ENCODE assay signal across 15 cellular contexts in genomic region chr16:676565-677297, GRCh38. TPM values are rescaled to one million over a fixed set of nuclear protein-coding genes. Genes with fewer than 3 reads are reported as not detected.
DNase-seq lines count a peak whose midpoint lies in the region; TF ChIP-seq lines count a peak whose summit lies in the region.
"Had no signal": no experiment of that assay in that cellular context is flagged by ENCODE, and none has a peak within 500 bp of the region (broad histone marks: within the 10 kb centered on the region; RNA-seq: fewer than 3 reads in every experiment).

No MANE protein-coding gene starts in this region.

- DNase-seq in activated CD4-positive, alpha-beta memory T cell treated with anti-CD3 and anti-CD28 coated beads, Interleukin-2, amount 10 ng/mL, durations not matched to agents 7 days and 5 days: peak; percentile 45
- DNase-seq in activated CD4-positive, alpha-beta memory T cell treated with anti-CD3 and anti-CD28 coated beads for 36 hours: no peak
- DNase-seq in NCI-H2196 treated with DMSO at 0.1 percent for 48 hours (lab: John Stamatoyannopoulos, UW; ENCODE audit: unreplicated experiment) (peak; percentile 80), transverse colon (peak; percentile 93), KG1 (lab: John Stamatoyannopoulos, UW) (no peak), NCI-H2227 treated with DMSO at 0.1 percent for 48 hours (lab: John Stamatoyannopoulos, UW) (no peak), RPMI8226 (no peak)
- DNase-seq in effector memory CD4-positive, alpha-beta T cell: peak in 2 of 3 donors; percentile 28 to 40
- DNase-seq: ACHN; activated T-cell treated with anti-CD3 and anti-CD28 coated beads, Interleukin-2, amount 50 U/mL, for 24 hours; cerebellar nuclear complex; kidney; stimulated activated CD4-positive, alpha-beta T cell treated with anti-CD3 and anti-CD28 coated beads, Interleukin-1b, Interleukin-23, amount 100 ng/mL, for 48 hours had no signal

- H3K27ac ChIP-seq in effector memory CD4-positive, alpha-beta T cell (ENCODE audit: insufficient read depth, low read length, poor library complexity, severe bottlenecking): no peak overlapping the region
- H3K27ac ChIP-seq in transverse colon: peak overlapping the region in 3 of 4 donors; percentile 27 to 69 (median 40)
- H3K27ac ChIP-seq: pancreas had no signal

- no peaks in the 10 kb centered on the region for H3K9me3 Mint-ChIP-seq in activated CD4-positive, alpha-beta memory T cell treated with anti-CD3 and anti-CD28 coated beads, Interleukin-2, amount 10 ng/mL, durations not matched to agents 7 days and 5 days
- no peaks in the 10 kb centered on the region for H3K9me3 Mint-ChIP-seq in activated CD4-positive, alpha-beta memory T cell treated with anti-CD3 and anti-CD28 coated beads for 36 hours
- H3K9me3 Mint-ChIP-seq: activated T-cell treated with anti-CD3 and anti-CD28 coated beads, Interleukin-2, amount 50 U/mL, for 24 hours; stimulated activated naive CD8-positive, alpha-beta T cell treated with anti-CD3 and anti-CD28 coated beads, Interleukin-15, Interleukin-2, amounts not matched to agents 100 ng/mL and 50 ng/mL, for 24 hours had no signal

- WGBS in transverse colon (ENCODE audit: low coverage in 1 of 2), 2 donors: 54% methylated on average over 38 of the region's 45 CpGs; no CpG with 5 or more reads in 1 of the 2 donors

- CTCF ChIA-PET in activated CD4-positive, alpha-beta memory T cell treated with anti-CD3 and anti-CD28 coated beads, Interleukin-2, amount 10 ng/mL, durations not matched to agents 7 days and 5 days (lab: Charles Lee): interaction anchor here (0.6 to 1.7 kb wide), 2 partner anchors 9 to 1373 kb away, joined by 4 to 5 read pairs; partner anchors contain the start of gene RHOT2
- CTCF ChIA-PET in activated CD4-positive, alpha-beta memory T cell treated with anti-CD3 and anti-CD28 coated beads for 36 hours (lab: Charles Lee): interaction anchor here (1.1 kb wide), 1 partner anchor 9 kb away, joined by 3 read pairs; no protein-coding TSS in a partner anchor

- H3K36me3 Mint-ChIP-seq in activated CD4-positive, alpha-beta memory T cell treated with anti-CD3 and anti-CD28 coated beads, Interleukin-2, amount 10 ng/mL, durations not matched to agents 7 days and 5 days (ENCODE audit: low read depth): peaks cover 12% of the 10 kb centered on the region
- peaks cover 10% of the 10 kb centered on the region for H3K36me3 Mint-ChIP-seq in activated CD4-positive, alpha-beta memory T cell treated with anti-CD3 and anti-CD28 coated beads for 36 hours

- H3K4me3 Mint-ChIP-seq in activated CD4-positive, alpha-beta memory T cell treated with anti-CD3 and anti-CD28 coated beads, Interleukin-2, amount 10 ng/mL, durations not matched to agents 7 days and 5 days: no peak overlapping the region
- H3K4me3 Mint-ChIP-seq in activated CD4-positive, alpha-beta memory T cell treated with anti-CD3 and anti-CD28 coated beads for 36 hours: no peak overlapping the region
- H3K4me3 Mint-ChIP-seq: activated T-cell treated with anti-CD3 and anti-CD28 coated beads, Interleukin-2, amount 50 U/mL, for 24 hours; stimulated activated naive CD8-positive, alpha-beta T cell treated with anti-CD3 and anti-CD28 coated beads, Interleukin-15, Interleukin-2, amounts not matched to agents 100 ng/mL and 50 ng/mL, for 24 hours had no signal

- H3K27ac Mint-ChIP-seq in activated CD4-positive, alpha-beta memory T cell treated with anti-CD3 and anti-CD28 coated beads, Interleukin-2, amount 10 ng/mL, durations not matched to agents 7 days and 5 days: no peak overlapping the region
- no peak overlapping the region for H3K27ac Mint-ChIP-seq in activated CD4-positive, alpha-beta memory T cell treated with anti-CD3 and anti-CD28 coated beads for 36 hours
- H3K27ac Mint-ChIP-seq: activated T-cell treated with anti-CD3 and anti-CD28 coated beads, Interleukin-2, amount 50 U/mL, for 24 hours; stimulated activated naive CD8-positive, alpha-beta T cell treated with anti-CD3 and anti-CD28 coated beads, Interleukin-15, Interleukin-2, amounts not matched to agents 100 ng/mL and 50 ng/mL, for 24 hours had no signal

- in situ Hi-C loops in transverse colon (cut with MboI; ENCODE audit: low pct_ligation_motif_present in 1 of 4, low pct_unique_long_range_greater_than_20kb in 1 of 4, low sequenced_read_pairs in 3 of 4): no loop called here

- H3K27me3 ChIP-seq in effector memory CD4-positive, alpha-beta T cell (replicated peaks; ENCODE audit: control insufficient read depth, insufficient read depth, low read length, poor library complexity, severe bottlenecking): no peaks in the 10 kb centered on the region
- no peaks in the 10 kb centered on the region for H3K27me3 ChIP-seq in transverse colon
- H3K27me3 ChIP-seq: pancreas had no signal

- no peak for TF ChIP-seq CTCF in transverse colon (IDR thresholded peaks at IDR 0.05)

- H3K27me3 Mint-ChIP-seq in activated CD4-positive, alpha-beta memory T cell treated with anti-CD3 and anti-CD28 coated beads, Interleukin-2, amount 10 ng/mL, durations not matched to agents 7 days and 5 days: no peaks in the 10 kb centered on the region
- no peaks in the 10 kb centered on the region for H3K27me3 Mint-ChIP-seq in activated CD4-positive, alpha-beta memory T cell treated with anti-CD3 and anti-CD28 coated beads for 36 hours
- H3K27me3 Mint-ChIP-seq: stimulated activated naive CD8-positive, alpha-beta T cell treated with anti-CD3 and anti-CD28 coated beads, Interleukin-15, Interleukin-2, amounts not matched to agents 100 ng/mL and 50 ng/mL, for 24 hours had no signal

- peaks cover 35% of the 10 kb centered on the region for H3K4me1 ChIP-seq in effector memory CD4-positive, alpha-beta T cell (ENCODE audit: control insufficient read depth, insufficient read depth, low read length, poor library complexity, severe bottlenecking)
- H3K4me1 ChIP-seq in transverse colon: peaks cover 27 to 62% (median 45%) of the 10 kb centered on the region in 4 donors

- H3K4me3 ChIP-seq in effector memory CD4-positive, alpha-beta T cell (ENCODE audit: insufficient read depth, low read depth, low read length, poor library complexity, severe bottlenecking): no peak overlapping the region
- no peak overlapping the region for H3K4me3 ChIP-seq in transverse colon

- H3K4me1 Mint-ChIP-seq in activated CD4-positive, alpha-beta memory T cell treated with anti-CD3 and anti-CD28 coated beads, Interleukin-2, amount 10 ng/mL, durations not matched to agents 7 days and 5 days: peaks cover 29% of the 10 kb centered on the region
- peaks cover 22% of the 10 kb centered on the region for H3K4me1 Mint-ChIP-seq in activated CD4-positive, alpha-beta memory T cell treated with anti-CD3 and anti-CD28 coated beads for 36 hours (ENCODE audit: low read depth)

- intact Hi-C loops in activated CD4-positive, alpha-beta memory T cell treated with anti-CD3 and anti-CD28 coated beads for 36 hours (cut with micrococcal nuclease): no loop called here
- intact Hi-C loops in transverse colon (cut with DNase I; ENCODE audit: low total_unique reads): no loop called here

- peak; percentile 41 for TF ChIP-seq POLR2A in transverse colon (IDR thresholded peaks at IDR 0.05)

- peaks cover 26% of the 10 kb centered on the region for H3K36me3 ChIP-seq in effector memory CD4-positive, alpha-beta T cell (ENCODE audit: control insufficient read depth, insufficient read depth, low read length)
- peaks cover 0 to 10% (median 0%) of the 10 kb centered on the region in 4 donors for H3K36me3 ChIP-seq in transverse colon

- no peaks in the 10 kb centered on the region for H3K9me3 ChIP-seq in effector memory CD4-positive, alpha-beta T cell (ENCODE audit: control insufficient read depth, low read length)
- H3K9me3 ChIP-seq in transverse colon: no peaks in the 10 kb centered on the region
- H3K9me3 ChIP-seq: pancreas had no signal

- POLR2A ChIA-PET in activated CD4-positive, alpha-beta memory T cell treated with anti-CD3 and anti-CD28 coated beads, Interleukin-2, amount 10 ng/mL, durations not matched to agents 7 days and 5 days (lab: Charles Lee): interaction anchor here (0.6 to 2.9 kb wide), 6 partner anchors 8 to 908 kb away, joined by 3 to 18 read pairs (median 8); partner anchors contain the start of genes JMJD8, RHOT2 and WDR24
- POLR2A ChIA-PET in activated CD4-positive, alpha-beta memory T cell treated with anti-CD3 and anti-CD28 coated beads for 36 hours (lab: Charles Lee): interaction anchor here (1.3 kb wide), 1 partner anchor 89 kb away, joined by 3 read pairs; no protein-coding TSS in a partner anchor

- TF ChIP-seq EP300 in transverse colon (IDR thresholded peaks at IDR 0.05; ENCODE audit: low read depth): no peak

RNA-seq across cellular contexts. Expression of gene RHBDL1, which starts 1.3 kb away (rescaled TPM):
- total RNA-seq in activated CD4-positive, alpha-beta memory T cell treated with anti-CD3 and anti-CD28 coated beads, Interleukin-2, amount 10 ng/mL, durations not matched to agents 7 days and 5 days: 1 to 10 TPM; 1.5 TPM
- total RNA-seq in activated CD4-positive, alpha-beta memory T cell treated with anti-CD3 and anti-CD28 coated beads for 36 hours: under 1 TPM; 0.57 to 0.82 TPM
- 10 to 100 TPM in 2 of 4 donors, 1 to 10 TPM in 2; 1.8 to 39.3 (median 8.1) TPM for total RNA-seq in transverse colon

RNA-seq across cellular contexts. Expression of gene STUB1, which starts 3.5 kb away (rescaled TPM):
- 10 to 100 TPM; 63.9 to 78.3 TPM for total RNA-seq in activated CD4-positive, alpha-beta memory T cell treated with anti-CD3 and anti-CD28 coated beads, Interleukin-2, amount 10 ng/mL, durations not matched to agents 7 days and 5 days
- 10 to 100 TPM; 70.9 to 74.9 TPM for total RNA-seq in activated CD4-positive, alpha-beta memory T cell treated with anti-CD3 and anti-CD28 coated beads for 36 hours
- 100 to 1,000 TPM in 3 of 4 donors, 10 to 100 TPM in 1; 51.9 to 190 (median 134) TPM for total RNA-seq in transverse colon

RNA-seq across cellular contexts. Expression of gene JMJD8, which starts 7.4 kb away (rescaled TPM):
- total RNA-seq in activated CD4-positive, alpha-beta memory T cell treated with anti-CD3 and anti-CD28 coated beads, Interleukin-2, amount 10 ng/mL, durations not matched to agents 7 days and 5 days: 10 to 100 TPM; 27.1 to 27.2 TPM
- 10 to 100 TPM; 29.8 to 30.3 TPM for total RNA-seq in activated CD4-positive, alpha-beta memory T cell treated with anti-CD3 and anti-CD28 coated beads for 36 hours
- 100 to 1,000 TPM in 1 of 4 donors, 10 to 100 TPM in 3; 40.0 to 261 (median 58.6) TPM for total RNA-seq in transverse colon

RNA-seq across cellular contexts. Expression of gene RHOT2, which starts 8.8 kb away (rescaled TPM):
- 100 to 1,000 TPM; 140 to 141 TPM for total RNA-seq in activated CD4-positive, alpha-beta memory T cell treated with anti-CD3 and anti-CD28 coated beads, Interleukin-2, amount 10 ng/mL, durations not matched to agents 7 days and 5 days
- total RNA-seq in activated CD4-positive, alpha-beta memory T cell treated with anti-CD3 and anti-CD28 coated beads for 36 hours: 100 to 1,000 TPM; 112 to 128 TPM
- total RNA-seq in transverse colon: 100 to 1,000 TPM; 133 to 386 (median 259) TPM

RNA-seq across cellular contexts. Expression of gene WDR24, which starts 13.5 kb away (rescaled TPM):
- total RNA-seq in activated CD4-positive, alpha-beta memory T cell treated with anti-CD3 and anti-CD28 coated beads, Interleukin-2, amount 10 ng/mL, durations not matched to agents 7 days and 5 days: 10 to 100 TPM; 18.1 to 18.7 TPM
- 10 to 100 TPM; 17.7 to 18.5 TPM for total RNA-seq in activated CD4-positive, alpha-beta memory T cell treated with anti-CD3 and anti-CD28 coated beads for 36 hours
- total RNA-seq in transverse colon: 10 to 100 TPM in 2 of 4 donors, 1 to 10 TPM in 2; 3.4 to 15.3 (median 10.0) TPM

Comparison
In these comparisons a context has a peak if more than half of its experiments do, and no peak if none do; other contexts are left out.
1. DNase-seq: peak in activated CD4-positive, alpha-beta memory T cell treated with anti-CD3 and anti-CD28 coated beads, Interleukin-2, amount 10 ng/mL, durations not matched to agents 7 days and 5 days (single experiment), NCI-H2196 treated with DMSO at 0.1 percent for 48 hours (single experiment), effector memory CD4-positive, alpha-beta T cell (2 of 3) and transverse colon (single experiment); none in activated CD4-positive, alpha-beta memory T cell treated with anti-CD3 and anti-CD28 coated beads for 36 hours (single experiment), KG1 (single experiment), NCI-H2227 treated with DMSO at 0.1 percent for 48 hours (single experiment) and RPMI8226 (single experiment).